Comparison of ENCODE assay signal across 15 cellular contexts in the genomic region with DNA sequence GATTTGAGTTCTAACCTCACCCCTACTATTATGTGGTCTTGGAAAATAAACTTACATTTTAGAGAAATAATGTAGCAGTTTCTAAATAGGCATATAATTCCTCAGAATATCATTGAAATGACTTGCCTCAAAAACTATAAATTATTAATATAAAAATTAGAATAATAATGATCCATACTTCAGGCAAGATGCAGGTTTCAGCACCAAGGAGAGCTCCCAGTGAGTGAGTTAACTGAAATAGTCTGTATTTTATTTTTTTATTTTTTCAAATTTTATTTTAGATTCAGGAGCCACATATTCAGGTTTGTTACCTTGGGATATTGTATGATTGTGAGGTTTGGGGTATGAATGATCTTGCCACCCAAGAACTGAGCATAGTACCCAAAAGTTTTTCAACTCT.
DNase-seq lines count a peak whose midpoint lies in the region; ATAC-seq and TF ChIP-seq lines count a peak whose summit lies in the region.
"Had no signal": no experiment of that assay in that cellular context is flagged by ENCODE, and none has a peak within 500 bp of the region (broad histone marks: within the 10 kb centered on the region; RNA-seq: fewer than 3 reads in every experiment).

No MANE protein-coding gene starts in this region.

- dilution Hi-C loops in IMR-90 (cut with HindIII; ENCODE audit: low sequenced_read_pairs, unreplicated experiment): no loop called here

- no peaks in the 10 kb centered on the region for H3K79me1 ChIP-seq in IMR-90 (ENCODE audit: low read depth in 1 of 2, low read length in 2 of 2)
- no peaks in the 10 kb centered on the region for H3K79me1 ChIP-seq in mesendoderm (ENCODE audit: low read length)

- H4K5ac ChIP-seq in IMR-90 (ENCODE audit: low read depth, low read length) (no peak overlapping the region), mesendoderm (ENCODE audit: low read length) (no peak overlapping the region)

- H3K9me1 ChIP-seq in IMR-90 (ENCODE audit: insufficient read depth, low read length): no peaks in the 10 kb centered on the region

- intact Hi-C loops in IMR-90 (cut with micrococcal nuclease): no loop called here
- intact Hi-C loops in thyroid gland (cut with DNase I): no loop called here

- H3K36me3 ChIP-seq in IMR-90 (ENCODE audit: control insufficient read depth, insufficient read depth, low read length) (no peaks in the 10 kb centered on the region), brain microvascular endothelial cell (replicated peaks) (no peaks in the 10 kb centered on the region), mesendoderm (ENCODE audit: control insufficient read depth, insufficient read depth, low read length) (no peaks in the 10 kb centered on the region), thyroid gland (no peaks in the 10 kb centered on the region)
- H3K36me3 ChIP-seq: tibial nerve had no signal

- H2AK9ac ChIP-seq in IMR-90 (replicated peaks; ENCODE audit: low read depth, low read length, poor library complexity): no peak overlapping the region

- CTCF ChIA-PET in IMR-90 (lab: Yijun Ruan, JAX): no interaction called here

- H4K20me1 ChIP-seq in IMR-90 (ENCODE audit: insufficient read depth, low read length): no peaks in the 10 kb centered on the region

- H3K9me3 ChIP-seq in IMR-90 (ENCODE audit: control insufficient read depth, insufficient read depth, low read length): peaks cover 7% of the 10 kb centered on the region; the same call in 1 of the 2 replicates
- no peaks in the 10 kb centered on the region for H3K9me3 ChIP-seq in thyroid gland

- no peak overlapping the region for H3K18ac ChIP-seq in IMR-90 (ENCODE audit: low read depth, low read length)
- H3K18ac ChIP-seq in mesendoderm (ENCODE audit: low read length): no peak overlapping the region

- no peak overlapping the region for H2AK5ac ChIP-seq in IMR-90 (ENCODE audit: low read depth, low read length)
- no peak overlapping the region for H2AK5ac ChIP-seq in mesendoderm (ENCODE audit: low read length)

- H3K4me1 ChIP-seq in IMR-90 (ENCODE audit: control insufficient read depth, insufficient read depth, low read length): no peaks in the 10 kb centered on the region
- H3K4me1 ChIP-seq in mesendoderm (ENCODE audit: control insufficient read depth, low read depth, low read length): no peaks in the 10 kb centered on the region
- H3K4me1 ChIP-seq in thyroid gland: no peaks in the 10 kb centered on the region
- H3K4me1 ChIP-seq: tibial nerve had no signal

- no peak overlapping the region for H2BK5ac ChIP-seq in IMR-90 (ENCODE audit: low read depth, low read length, poor library complexity, severe bottlenecking)
- no peak overlapping the region for H2BK5ac ChIP-seq in mesendoderm (ENCODE audit: low read length)

- H2BK20ac ChIP-seq in IMR-90 (ENCODE audit: low read depth, low read length): no peak overlapping the region

- ATAC-seq in IMR-90 (ENCODE audit: low read depth): no peak

- no peak overlapping the region for H2AFZ ChIP-seq in IMR-90 (replicated peaks; ENCODE audit: low read length, poor library complexity)

- no peak overlapping the region for H2BK120ac ChIP-seq in IMR-90 (ENCODE audit: low read depth, low read length)
- H2BK120ac ChIP-seq in mesendoderm (ENCODE audit: low read depth, low read length): no peak overlapping the region

- no peak overlapping the region for H3K27ac ChIP-seq in IMR-90 (ENCODE audit: insufficient read depth, low read length)
- no peak overlapping the region for H3K27ac ChIP-seq in brain microvascular endothelial cell
- no peak overlapping the region for H3K27ac ChIP-seq in mesendoderm (ENCODE audit: low read depth, low read length)
- no peak overlapping the region for H3K27ac ChIP-seq in thyroid gland
- H3K27ac ChIP-seq: 22Rv1, KMS-11, tibial nerve had no signal

- H4K91ac ChIP-seq in IMR-90 (ENCODE audit: insufficient read depth, low read depth, low read length): no peak overlapping the region

- no peak overlapping the region for H3K4me2 ChIP-seq in IMR-90 (ENCODE audit: low read depth, low read length)
- no peak overlapping the region for H3K4me2 ChIP-seq in mesendoderm (ENCODE audit: low read length)
- H3K4me2 ChIP-seq: KMS-11 had no signal

- no peak overlapping the region for H4K8ac ChIP-seq in IMR-90 (ENCODE audit: low read depth in 2 of 2, low read length in 2 of 2)
- no peak overlapping the region for H4K8ac ChIP-seq in mesendoderm (ENCODE audit: low read depth, low read length)

- no peak overlapping the region for H2BK15ac ChIP-seq in IMR-90 (ENCODE audit: low read depth, low read length)
- no peak overlapping the region for H2BK15ac ChIP-seq in mesendoderm (replicated peaks; ENCODE audit: low read depth)

- H3K23ac ChIP-seq in IMR-90 (ENCODE audit: low read depth, low read length) (no peak overlapping the region), mesendoderm (ENCODE audit: low read length) (no peak overlapping the region)

- TF ChIP-seq RAD21 in IMR-90 (IDR thresholded peaks at IDR 0.05; ENCODE audit: low read length): no peak

- no peak for TF ChIP-seq CTCF in IMR-90 (conservative IDR thresholded peaks at IDR 0.05; ENCODE audit: low read depth, low read length)
- TF ChIP-seq CTCF in brain microvascular endothelial cell (IDR thresholded peaks at IDR 0.05; ENCODE audit: low read depth, low read length, missing control alignments): no peak
- no peak for TF ChIP-seq CTCF in thyroid gland (IDR thresholded peaks at IDR 0.05)

- DNase-seq in DMS 273 (lab: John Stamatoyannopoulos, UW; ENCODE audit: unreplicated experiment): peak; percentile 3
- DNase-seq in DMS 273 treated with DMSO at 0.1 percent for 48 hours (lab: John Stamatoyannopoulos, UW): no peak
- peak; percentile 8 for DNase-seq in IMR-90
- DNase-seq in brain microvascular endothelial cell: peak; percentile 5
- DNase-seq in mesendoderm: peak; percentile 7
- DNase-seq in thyroid gland: no peak
- DNase-seq in NCI-H1092 (lab: John Stamatoyannopoulos, UW): no peak
- no peak for DNase-seq in effector CD8-positive, alpha-beta T cell (lab: John Stamatoyannopoulos, UW)
- DNase-seq: activated CD4-positive, alpha-beta memory T cell treated with anti-CD3 and anti-CD28 coated beads, Interleukin-2, amount 10 ng/mL, durations not matched to agents 7 days and 5 days; activated effector memory CD4-positive, alpha-beta T cell treated with anti-CD3 and anti-CD28 coated beads, Interleukin-2, amount 50 U/mL, for 16 hours; DMS153; NCI-H2171 had no signal

- no peak for TF ChIP-seq POLR2A in IMR-90 (IDR thresholded peaks at IDR 0.05; ENCODE audit: low read depth, low read length)
- TF ChIP-seq POLR2A in thyroid gland (IDR thresholded peaks at IDR 0.05): no peak

- no peak overlapping the region for H3K9ac ChIP-seq in IMR-90 (ENCODE audit: low read depth, low read length)
- no peak overlapping the region for H3K9ac ChIP-seq in mesendoderm (ENCODE audit: low read length)
- H3K9ac ChIP-seq: KMS-11 had no signal

- BruUV-seq in IMR-90 (replicated peaks; lab: Mats Ljungman, UMichigan): no TSS peak

- H3K27me3 ChIP-seq in IMR-90 (ENCODE audit: control insufficient read depth, insufficient read depth, low read length) (no peaks in the 10 kb centered on the region), brain microvascular endothelial cell (replicated peaks) (no peaks in the 10 kb centered on the region), mesendoderm (ENCODE audit: insufficient read depth, low read length, poor library complexity) (no peaks in the 10 kb centered on the region), thyroid gland (no peaks in the 10 kb centered on the region)
- H3K27me3 ChIP-seq: tibial nerve had no signal

- H3K56ac ChIP-seq in IMR-90 (ENCODE audit: extremely low read depth, insufficient read depth, low read length): no peak overlapping the region
- no peak overlapping the region for H3K56ac ChIP-seq in mesendoderm (ENCODE audit: low read length)

- no peak overlapping the region for H3K4ac ChIP-seq in IMR-90 (ENCODE audit: low read depth, low read length)
- no peak overlapping the region for H3K4ac ChIP-seq in mesendoderm (ENCODE audit: low read depth, low read length)

- no peaks in the 10 kb centered on the region for H3K79me2 ChIP-seq in mesendoderm (ENCODE audit: control insufficient read depth, insufficient read depth, low read length)

- H3K14ac ChIP-seq in IMR-90 (replicated peaks; ENCODE audit: low read depth, low read length): no peak overlapping the region

- POLR2A ChIA-PET in IMR-90 (lab: Charles Lee; ENCODE audit: unreplicated experiment): no interaction called here

- no peak overlapping the region for H3K4me3 ChIP-seq in IMR-90 (ENCODE audit: insufficient read depth, low read depth, low read length)
- H3K4me3 ChIP-seq in brain microvascular endothelial cell (ENCODE audit: low read depth, low read length): no peak overlapping the region
- H3K4me3 ChIP-seq in mesendoderm (ENCODE audit: low read length): no peak overlapping the region
- no peak overlapping the region for H3K4me3 ChIP-seq in thyroid gland (replicated peaks in 1 of 3)
- H3K4me3 ChIP-seq: tibial nerve had no signal

- in situ Hi-C loops in IMR-90 (cut with MboI; ENCODE audit: low sequenced_read_pairs): no loop called here
- in situ Hi-C loops in brain microvascular endothelial cell (cut with HindIII; ENCODE audit: low pct_ligation_motif_present, low sequenced_read_pairs): no loop called here

TF ChIP-seq in IMR-90, 13 proteins besides CTCF, POLR2A, EP300 and RAD21:
- TF ChIP-seq BHLHE40 (IDR thresholded peaks at IDR 0.05; ENCODE audit: low read depth, low read length): no peak
- TF ChIP-seq, protein P1, sequence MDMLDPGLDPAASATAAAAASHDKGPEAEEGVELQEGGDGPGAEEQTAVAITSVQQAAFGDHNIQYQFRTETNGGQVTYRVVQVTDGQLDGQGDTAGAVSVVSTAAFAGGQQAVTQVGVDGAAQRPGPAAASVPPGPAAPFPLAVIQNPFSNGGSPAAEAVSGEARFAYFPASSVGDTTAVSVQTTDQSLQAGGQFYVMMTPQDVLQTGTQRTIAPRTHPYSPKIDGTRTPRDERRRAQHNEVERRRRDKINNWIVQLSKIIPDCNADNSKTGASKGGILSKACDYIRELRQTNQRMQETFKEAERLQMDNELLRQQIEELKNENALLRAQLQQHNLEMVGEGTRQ (IDR thresholded peaks at IDR 0.05; ENCODE audit: low read depth, low read length): no peak
- no peak for TF ChIP-seq CEBPB (IDR thresholded peaks at IDR 0.05; ENCODE audit: low read depth, low read length)
- TF ChIP-seq MAFK (IDR thresholded peaks at IDR 0.05; ENCODE audit: low read depth, low read length): no peak

Comparison
In these comparisons a context has a peak if more than half of its experiments do, and no peak if none do; other contexts are left out.
1. DNase-seq: peak in DMS 273 (single experiment), IMR-90 (single experiment), brain microvascular endothelial cell (single experiment) and mesendoderm (single experiment); none in DMS 273 treated with DMSO at 0.1 percent for 48 hours (single experiment), thyroid gland (0 of 2), NCI-H1092 (single experiment) and effector CD8-positive, alpha-beta T cell (single experiment).